In the genomic region with DNA sequence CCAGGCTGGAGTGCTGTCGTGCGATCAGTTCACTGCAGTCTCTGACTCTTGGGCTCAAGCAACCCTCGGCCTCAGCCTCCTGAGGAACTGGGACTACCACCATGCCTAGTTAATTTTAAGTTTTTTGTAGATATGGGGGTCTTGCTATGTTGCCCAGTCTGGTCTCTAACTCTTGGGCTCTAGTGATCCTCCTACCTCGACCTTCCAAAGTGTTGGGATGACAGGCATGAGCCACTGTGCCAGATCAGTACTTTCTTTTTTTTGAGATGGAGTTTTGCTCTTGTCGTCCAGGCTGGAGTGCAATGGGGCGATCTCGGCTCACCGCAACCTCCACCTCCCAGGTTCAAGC, we compare ENCODE assay signal across 15 cellular contexts. TPM values are rescaled to one million over a fixed set of nuclear protein-coding genes. Genes with fewer than 3 reads are reported as not detected.
DNase-seq lines count a peak whose midpoint lies in the region; ATAC-seq and TF ChIP-seq lines count a peak whose summit lies in the region.
"Had no signal": no experiment of that assay in that cellular context is flagged by ENCODE, and none has a peak within 500 bp of the region (broad histone marks: within the 10 kb centered on the region; RNA-seq: fewer than 3 reads in every experiment).

No MANE protein-coding gene starts in this region.

- no peaks in the 10 kb centered on the region for H3K36me3 Mint-ChIP-seq in activated CD8-positive, alpha-beta memory T cell treated with anti-CD3 and anti-CD28 coated beads, Interleukin-2, amount 10 ng/mL, durations not matched to agents 7 days and 5 days
- H3K36me3 Mint-ChIP-seq in dendritic cell treated with granulocyte-macrophage colony-stimulating factor and Interleukin-4, amounts not matched to agents 40 ng/mL and 50 ng/mL, for 4 days (ENCODE audit: low read depth), result no peaks in the 10 kb centered on the region
- H3K36me3 Mint-ChIP-seq in activated T-cell treated with anti-CD3 and anti-CD28 coated beads, Interleukin-2, amount 50 U/mL, for 4 hours (ENCODE audit: insufficient read depth), result no peaks in the 10 kb centered on the region

- H3K27me3 ChIP-seq in muscle layer of duodenum (ENCODE audit: low read depth, low read length) (no peaks in the 10 kb centered on the region), tibial artery (no peaks in the 10 kb centered on the region)

- peaks cover 29% of the 10 kb centered on the region for H3K4me1 Mint-ChIP-seq in activated CD8-positive, alpha-beta memory T cell treated with anti-CD3 and anti-CD28 coated beads, Interleukin-2, amount 10 ng/mL, durations not matched to agents 7 days and 5 days
- peaks cover 47% of the 10 kb centered on the region for H3K4me1 Mint-ChIP-seq in dendritic cell treated with granulocyte-macrophage colony-stimulating factor and Interleukin-4, amounts not matched to agents 40 ng/mL and 50 ng/mL, for 4 days (ENCODE audit: low read depth)
- H3K4me1 Mint-ChIP-seq in activated T-cell treated with anti-CD3 and anti-CD28 coated beads, Interleukin-2, amount 50 U/mL, for 4 hours (ENCODE audit: low read depth), result peaks cover 38% of the 10 kb centered on the region

- CTCF ChIA-PET in activated CD8-positive, alpha-beta memory T cell treated with anti-CD3 and anti-CD28 coated beads, Interleukin-2, amount 10 ng/mL, durations not matched to agents 7 days and 5 days (lab: Charles Lee), result interaction anchor here (0.6 to 14.6 kb wide), 18 partner anchors 10 to 182 kb away, joined by 3 to 253 read pairs (median 7); a partner anchor contains a TSS

- H3K9me3 ChIP-seq in muscle layer of duodenum (ENCODE audit: control insufficient read depth in 1 of 2, low read length in 2 of 2) (no peaks in the 10 kb centered on the region), tibial artery (no peaks in the 10 kb centered on the region)

- H3K4me3 Mint-ChIP-seq in activated CD8-positive, alpha-beta memory T cell treated with anti-CD3 and anti-CD28 coated beads, Interleukin-2, amount 10 ng/mL, durations not matched to agents 7 days and 5 days, result no peak overlapping the region
- H3K4me3 Mint-ChIP-seq in dendritic cell treated with granulocyte-macrophage colony-stimulating factor and Interleukin-4, amounts not matched to agents 40 ng/mL and 50 ng/mL, for 4 days, result no peak overlapping the region
- no peak overlapping the region for H3K4me3 Mint-ChIP-seq in activated T-cell treated with anti-CD3 and anti-CD28 coated beads, Interleukin-2, amount 50 U/mL, for 4 hours

- H3K27ac ChIP-seq in muscle layer of duodenum (ENCODE audit: low read length) (peak overlapping the region; percentile 93), tibial artery (peak overlapping the region; percentile 64 to 73)

- H3K36me3 ChIP-seq in muscle layer of duodenum (ENCODE audit: control insufficient read depth in 1 of 2, insufficient read depth in 2 of 2, low read length in 2 of 2), result no peaks in the 10 kb centered on the region
- no peaks in the 10 kb centered on the region for H3K36me3 ChIP-seq in tibial artery

- no peak for DNase-seq in activated CD8-positive, alpha-beta memory T cell treated with anti-CD3 and anti-CD28 coated beads, Interleukin-2, amount 10 ng/mL, durations not matched to agents 7 days and 5 days
- no peak for DNase-seq in activated CD8-positive, alpha-beta memory T cell treated with anti-CD3 and anti-CD28 coated beads, Interleukin-2, amount 50 U/mL, for 4 hours
- DNase-seq in tibial artery, result no peak
- DNase-seq in activated T-cell treated with anti-CD3 and anti-CD28 coated beads, Interleukin-2, amount 50 U/mL, for 4 hours, result no peak
- DNase-seq in activated effector memory CD4-positive, alpha-beta T cell treated with Interleukin-2 at 50 U/mL for 16 hours, result no peak
- DNase-seq: aorta had no signal

- peaks cover 0 to 6% of the 10 kb centered on the region in 2 donors for H3K4me1 ChIP-seq in muscle layer of duodenum (ENCODE audit: control insufficient read depth in 1 of 2, insufficient read depth in 2 of 2, low read length in 2 of 2)
- peaks cover 0 to 23% (median 13%) of the 10 kb centered on the region in 4 donors for H3K4me1 ChIP-seq in tibial artery

- peak overlapping the region; percentile 13 for H3K27ac Mint-ChIP-seq in activated CD8-positive, alpha-beta memory T cell treated with anti-CD3 and anti-CD28 coated beads, Interleukin-2, amount 10 ng/mL, durations not matched to agents 7 days and 5 days
- peak overlapping the region; percentile 81 for H3K27ac Mint-ChIP-seq in dendritic cell treated with granulocyte-macrophage colony-stimulating factor and Interleukin-4, amounts not matched to agents 40 ng/mL and 50 ng/mL, for 4 days
- H3K27ac Mint-ChIP-seq: progenitor cell of endocrine pancreas had no signal

- ATAC-seq in activated CD8-positive, alpha-beta memory T cell treated with anti-CD3 and anti-CD28 coated beads, Interleukin-2, amount 10 ng/mL, durations not matched to agents 7 days and 5 days, result no peak
- no peak for ATAC-seq in activated T-cell treated with anti-CD3 and anti-CD28 coated beads, Interleukin-2, amount 50 U/mL, for 4 hours
- ATAC-seq in GM21526 (IDR thresholded peaks at IDR 0.05; ENCODE audit: low FRiP score, unreplicated experiment), result no peak

- no peaks in the 10 kb centered on the region for H3K27me3 Mint-ChIP-seq in activated CD8-positive, alpha-beta memory T cell treated with anti-CD3 and anti-CD28 coated beads, Interleukin-2, amount 10 ng/mL, durations not matched to agents 7 days and 5 days
- no peaks in the 10 kb centered on the region for H3K27me3 Mint-ChIP-seq in dendritic cell treated with granulocyte-macrophage colony-stimulating factor and Interleukin-4, amounts not matched to agents 40 ng/mL and 50 ng/mL, for 4 days
- no peaks in the 10 kb centered on the region for H3K27me3 Mint-ChIP-seq in activated T-cell treated with anti-CD3 and anti-CD28 coated beads, Interleukin-2, amount 50 U/mL, for 4 hours (ENCODE audit: low read depth)

- no peak overlapping the region for H3K4me3 ChIP-seq in muscle layer of duodenum (ENCODE audit: low read depth in 1 of 2, low read length in 2 of 2)
- no peak overlapping the region for H3K4me3 ChIP-seq in tibial artery

- no peaks in the 10 kb centered on the region for H3K9me3 Mint-ChIP-seq in activated CD8-positive, alpha-beta memory T cell treated with anti-CD3 and anti-CD28 coated beads, Interleukin-2, amount 10 ng/mL, durations not matched to agents 7 days and 5 days (ENCODE audit: low read depth)
- H3K9me3 Mint-ChIP-seq in dendritic cell treated with granulocyte-macrophage colony-stimulating factor and Interleukin-4, amounts not matched to agents 40 ng/mL and 50 ng/mL, for 4 days, result no peaks in the 10 kb centered on the region
- H3K9me3 Mint-ChIP-seq in activated T-cell treated with anti-CD3 and anti-CD28 coated beads, Interleukin-2, amount 50 U/mL, for 4 hours, result no peaks in the 10 kb centered on the region

- TF ChIP-seq CTCF in tibial artery (IDR thresholded peaks at IDR 0.05), result no peak

- intact Hi-C loops in dendritic cell treated with granulocyte-macrophage colony-stimulating factor and Interleukin-4, amounts not matched to agents 40 ng/mL and 50 ng/mL, for 4 days (cut with micrococcal nuclease), result loop anchor here (1.0 kb wide), 1 partner anchor 30 kb away; no protein-coding TSS in a partner anchor
- intact Hi-C loops in tibial artery (cut with DNase I; ENCODE audit: low total_unique reads), result loop anchor here (2.0 kb wide), 1 partner anchor 31 kb away; no protein-coding TSS in a partner anchor

RNA-seq across cellular contexts. Expression of a gene that starts 11.4 kb away (rescaled TPM):
- 100 to 1,000 TPM; 127 to 207 TPM for total RNA-seq in activated CD8-positive, alpha-beta memory T cell treated with anti-CD3 and anti-CD28 coated beads, Interleukin-2, amount 10 ng/mL, durations not matched to agents 7 days and 5 days
- total RNA-seq in activated T-cell treated with anti-CD3 and anti-CD28 coated beads, Interleukin-2, amount 50 U/mL, for 4 hours, result 10 to 100 TPM; 68.9 to 91.0 (median 83.7) TPM

RNA-seq across cellular contexts. Expression of a gene that starts 13.8 kb away (rescaled TPM):
- total RNA-seq in activated CD8-positive, alpha-beta memory T cell treated with anti-CD3 and anti-CD28 coated beads, Interleukin-2, amount 10 ng/mL, durations not matched to agents 7 days and 5 days, result not detected
- not detected for total RNA-seq in activated T-cell treated with anti-CD3 and anti-CD28 coated beads, Interleukin-2, amount 50 U/mL, for 4 hours
- total RNA-seq: A172, aorta, dermis microvascular lymphatic vessel endothelial cell, fibroblast of lung, G401, mononuclear cell, progenitor cell of endocrine pancreas had no signal

RNA-seq across cellular contexts. Expression of a gene that starts 43.3 kb away (rescaled TPM):
- total RNA-seq in activated CD8-positive, alpha-beta memory T cell treated with anti-CD3 and anti-CD28 coated beads, Interleukin-2, amount 10 ng/mL, durations not matched to agents 7 days and 5 days, result 10 to 100 TPM; 23.5 to 29.1 TPM
- total RNA-seq in activated T-cell treated with anti-CD3 and anti-CD28 coated beads, Interleukin-2, amount 50 U/mL, for 4 hours, result 10 to 100 TPM; 11.7 to 14.5 (median 13.9) TPM

RNA-seq across cellular contexts. Expression of a gene that starts 43.4 kb away (rescaled TPM):
- total RNA-seq in activated CD8-positive, alpha-beta memory T cell treated with anti-CD3 and anti-CD28 coated beads, Interleukin-2, amount 10 ng/mL, durations not matched to agents 7 days and 5 days, result 1 to 10 TPM; 3.8 to 4.6 TPM
- total RNA-seq in activated T-cell treated with anti-CD3 and anti-CD28 coated beads, Interleukin-2, amount 50 U/mL, for 4 hours, result 1 to 10 TPM; 6.2 to 8.7 (median 7.6) TPM

RNA-seq across cellular contexts. Expression of a gene that starts 49.9 kb away (rescaled TPM):
- 10 to 100 TPM; 35.0 to 36.2 TPM for total RNA-seq in activated CD8-positive, alpha-beta memory T cell treated with anti-CD3 and anti-CD28 coated beads, Interleukin-2, amount 10 ng/mL, durations not matched to agents 7 days and 5 days
- total RNA-seq in activated T-cell treated with anti-CD3 and anti-CD28 coated beads, Interleukin-2, amount 50 U/mL, for 4 hours, result 10 to 100 TPM; 40.7 to 43.3 (median 41.9) TPM
